In the genomic region with DNA sequence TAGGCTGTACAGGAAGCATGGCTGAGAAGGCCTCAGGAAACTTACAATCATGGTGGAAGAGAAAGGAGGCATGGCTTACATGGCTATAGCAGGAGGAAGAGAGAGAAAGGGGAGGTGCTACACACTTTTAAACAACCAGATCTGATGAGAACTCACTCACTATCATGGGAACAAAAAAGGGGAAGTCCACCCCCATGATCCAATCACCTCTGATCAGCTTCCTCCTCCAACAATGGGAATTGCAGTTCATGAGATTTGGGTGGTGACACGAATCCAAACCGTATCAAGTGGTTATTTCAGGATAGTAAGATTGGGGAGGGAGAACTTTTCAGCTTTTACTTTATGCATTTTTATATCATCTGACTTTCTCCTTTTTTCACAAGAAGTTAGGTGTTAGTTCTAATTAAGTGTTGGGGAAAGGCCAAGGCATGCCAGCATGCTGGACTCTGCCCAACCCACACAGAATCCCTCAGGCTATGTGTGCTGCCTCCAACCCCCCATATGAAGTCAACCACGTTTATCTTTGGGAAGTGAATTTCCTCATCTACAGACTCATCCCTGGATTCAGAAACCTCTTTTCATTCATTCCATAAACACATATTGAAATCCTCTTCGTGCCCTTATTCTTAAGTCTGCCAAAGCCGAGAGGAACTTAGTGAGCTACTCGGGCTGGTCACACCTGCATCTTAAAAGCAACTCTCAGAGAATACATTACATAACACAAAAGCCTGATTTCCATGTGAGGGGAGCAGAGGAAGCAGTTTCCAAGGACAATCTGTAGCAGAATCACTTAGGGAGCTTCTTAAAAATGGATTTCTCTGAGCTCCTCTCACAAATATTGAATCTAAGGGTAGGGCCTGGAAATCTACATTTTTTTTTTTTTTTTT, we compare ENCODE assay signal across 20 cellular contexts.
"Had no signal": no experiment of that assay in that cellular context is flagged by ENCODE, and none has a peak within 500 bp of the region (broad histone marks: within the 10 kb centered on the region; RNA-seq: fewer than 3 reads in every experiment).

No MANE protein-coding gene starts in this region.

- H3K27ac ChIP-seq: cardiac muscle cell had no signal

- ATAC-seq: activated CD4-positive, CD25-positive, alpha-beta regulatory T cell treated with anti-CD3 and anti-CD28 coated beads, Interleukin-2, amount 50 U/mL, for 24 hours; activated naive CD8-positive, alpha-beta T cell treated with anti-CD3 and anti-CD28 coated beads, Interleukin-2, amount 50 U/mL, for 24 hours; left lobe of liver; natural killer cell; right cardiac atrium had no signal

- H3K27me3 ChIP-seq: cardiac muscle cell had no signal

- H3K9me3 Mint-ChIP-seq: activated naive CD4-positive, alpha-beta T cell treated with anti-CD3 and anti-CD28 coated beads for 36 hours; activated naive CD8-positive, alpha-beta T cell treated with anti-CD3 and anti-CD28 coated beads, Interleukin-2, amount 50 U/mL, for 24 hours; endodermal cell; natural killer cell; T-helper 2 cell treated with Interferon-gamma antibody and Interleukin-4, amounts not matched to agents 5 μg/mL and 100 μg/mL, for 36 hours; type B pancreatic cell had no signal

- H3K36me3 Mint-ChIP-seq: natural killer cell, type B pancreatic cell had no signal

- H3K36me3 ChIP-seq: cardiac muscle cell had no signal

- H3K27ac Mint-ChIP-seq: activated naive CD4-positive, alpha-beta T cell treated with anti-CD3 and anti-CD28 coated beads for 36 hours; activated naive CD8-positive, alpha-beta T cell treated with anti-CD3 and anti-CD28 coated beads, Interleukin-2, amount 50 U/mL, for 24 hours; endodermal cell; natural killer cell; T-helper 2 cell treated with Interferon-gamma antibody and Interleukin-4, amounts not matched to agents 5 μg/mL and 100 μg/mL, for 36 hours; type B pancreatic cell had no signal

- H3K4me3 Mint-ChIP-seq: activated naive CD4-positive, alpha-beta T cell treated with anti-CD3 and anti-CD28 coated beads for 36 hours; activated naive CD8-positive, alpha-beta T cell treated with anti-CD3 and anti-CD28 coated beads, Interleukin-2, amount 50 U/mL, for 24 hours; endodermal cell; natural killer cell; T-helper 2 cell treated with Interferon-gamma antibody and Interleukin-4, amounts not matched to agents 5 μg/mL and 100 μg/mL, for 36 hours; type B pancreatic cell had no signal

- H3K4me1 Mint-ChIP-seq: activated naive CD8-positive, alpha-beta T cell treated with anti-CD3 and anti-CD28 coated beads, Interleukin-2, amount 50 U/mL, for 24 hours; endodermal cell; natural killer cell had no signal

- H3K4me3 ChIP-seq: cardiac muscle cell had no signal

- DNase-seq: activated CD4-positive, alpha-beta T cell treated with anti-CD3 and anti-CD28 coated beads, Interleukin-2, amount 50 U/mL, for 4 hours; activated naive CD4-positive, alpha-beta T cell treated with anti-CD3 and anti-CD28 coated beads for 36 hours; activated naive CD8-positive, alpha-beta T cell treated with anti-CD3 and anti-CD28 coated beads, Interleukin-2, amount 50 U/mL, for 24 hours; activated T-cell treated with anti-CD3 and anti-CD28 coated beads for 4 hours; aorta; endodermal cell; islet precursor cell; mesenchymal stem cell; natural killer cell; nucleus accumbens; posterior cingulate gyrus; right cardiac atrium; small intestine; stimulated activated CD4-positive, alpha-beta T cell treated with anti-CD3 and anti-CD28 coated beads, Interleukin-4, amount 100 ng/mL, for 24 hours; stimulated activated naive CD4-positive, alpha-beta T cell treated with Interleukin-2 at 50 U/mL for 16 hours had no signal

- H3K27me3 Mint-ChIP-seq: activated naive CD8-positive, alpha-beta T cell treated with anti-CD3 and anti-CD28 coated beads, Interleukin-2, amount 50 U/mL, for 24 hours had no signal
